In the genomic region with DNA sequence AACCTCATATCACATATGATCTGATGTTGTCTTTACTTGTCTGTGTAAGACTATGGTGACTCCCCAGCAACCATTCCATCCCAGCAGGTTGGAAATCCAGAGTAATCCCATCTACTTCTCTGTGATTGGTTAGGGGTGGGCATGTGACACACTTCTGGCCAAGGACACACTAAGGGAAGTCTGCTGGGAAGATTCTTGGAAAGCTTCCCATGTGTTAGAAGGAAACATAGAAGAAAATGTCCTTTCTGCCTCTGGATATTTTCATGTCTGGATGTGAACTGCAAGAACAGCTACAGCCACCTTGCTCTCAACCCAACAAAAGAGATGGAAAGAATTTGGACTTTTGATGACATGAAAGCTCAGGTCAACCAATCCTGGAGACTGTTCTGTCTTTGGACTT, we compare ENCODE assay signal across 13 cellular contexts. TPM values are rescaled to one million over a fixed set of nuclear protein-coding genes. Genes with fewer than 3 reads are reported as not detected.
A peak's percentile ranks its signal among the peaks of the same experiment; 100 is the strongest.
DNase-seq lines count a peak whose midpoint lies in the region; ATAC-seq and TF ChIP-seq lines count a peak whose summit lies in the region.
"Had no signal": no experiment of that assay in that cellular context is flagged by ENCODE, and none has a peak within 500 bp of the region (broad histone marks: within the 10 kb centered on the region; RNA-seq: fewer than 3 reads in every experiment).

No MANE protein-coding gene starts in this region.

- peaks cover 6 to 15% (median 14%) of the 10 kb centered on the region in 3 experiments; a peak in 6 of 7 replicates for H3K36me3 Mint-ChIP-seq in H9 (ENCODE audit: insufficient read depth in 1 of 3, low read depth in 3 of 3)

- no peak overlapping the region for H2AFZ ChIP-seq in H9 (ENCODE audit: low read length)

- no peak overlapping the region for H3K27ac ChIP-seq in H9 (ENCODE audit: insufficient read length, low read depth, low read length)
- H3K27ac ChIP-seq: BLaER1 had no signal

- H2AK5ac ChIP-seq in H9 (ENCODE audit: insufficient read length, low read length): no peak overlapping the region

- no peaks in the 10 kb centered on the region for H4K20me1 ChIP-seq in H9 (ENCODE audit: control insufficient read depth, insufficient read depth, insufficient read length)

- H3K9me3 Mint-ChIP-seq in H9: no peaks in the 10 kb centered on the region; a peak in 2 of 5 replicates
- H3K9me3 Mint-ChIP-seq: activated T-cell treated with anti-CD3 and anti-CD28 coated beads, Interleukin-2, amount 50 U/mL, for 24 hours had no signal

- no peak overlapping the region for H4K91ac ChIP-seq in H9 (ENCODE audit: insufficient read length, low read depth, low read length)

- H2BK12ac ChIP-seq in H9 (ENCODE audit: insufficient read length, low read depth, low read length): no peak overlapping the region

- no peak overlapping the region for H3K14ac ChIP-seq in H9 (ENCODE audit: insufficient read depth, low read length)

- no peak overlapping the region for H3K4me3 Mint-ChIP-seq in H9
- H3K4me3 Mint-ChIP-seq: activated T-cell treated with anti-CD3 and anti-CD28 coated beads, Interleukin-2, amount 50 U/mL, for 24 hours had no signal

- no peak overlapping the region for H2BK15ac ChIP-seq in H9 (ENCODE audit: low read depth, low read length)

- no peak for TF ChIP-seq CTCF in H9 (conservative IDR thresholded peaks at IDR 0.05)

- no peak overlapping the region for H3T11ph ChIP-seq in H9 (ENCODE audit: low read length)

- H2BK120ac ChIP-seq in H9 (ENCODE audit: low read depth, low read length, poor library complexity, severe bottlenecking): no peak overlapping the region

- H3K27me3 ChIP-seq in H9 (ENCODE audit: insufficient read depth, low read length): no peaks in the 10 kb centered on the region
- H3K27me3 ChIP-seq: BLaER1 had no signal

- H3K23me2 ChIP-seq in H9 (ENCODE audit: insufficient read length, low read depth, low read length, poor library complexity, severe bottlenecking): peaks cover 14% of the 10 kb centered on the region

- H3K4me1 Mint-ChIP-seq in H9: peaks cover 22 to 27% of the 10 kb centered on the region in 2 experiments

- no peak overlapping the region for H2BK5ac ChIP-seq in H9 (ENCODE audit: insufficient read length, low read length)

- H3K4me2 ChIP-seq in H9 (ENCODE audit: insufficient read depth, insufficient read length, low read length): no peak overlapping the region
- H3K4me2 ChIP-seq: BLaER1 had no signal

- no peak overlapping the region for H3K56ac ChIP-seq in H9 (ENCODE audit: insufficient read length, low read depth, low read length)

- no peak overlapping the region for H3K23ac ChIP-seq in H9 (ENCODE audit: insufficient read length, low read depth, low read length)

- no peaks in the 10 kb centered on the region for H3K9me3 ChIP-seq in H9 (ENCODE audit: control insufficient read depth, low read depth, low read length)
- H3K9me3 ChIP-seq: BLaER1 had no signal

- H4K5ac ChIP-seq in H9 (ENCODE audit: insufficient read length, low read depth, low read length): no peak overlapping the region

- H3K18ac ChIP-seq in H9 (ENCODE audit: insufficient read length, low read depth, low read length): no peak overlapping the region

- no peak overlapping the region for H2BK20ac ChIP-seq in H9 (ENCODE audit: low read depth, low read length, poor library complexity, severe bottlenecking)

- no peak overlapping the region for H4K8ac ChIP-seq in H9 (replicated peaks; ENCODE audit: insufficient read length, low read depth, low read length)

- H3K9ac ChIP-seq in H9 (ENCODE audit: extremely low read depth, insufficient read length, low read length): no peak overlapping the region
- H3K9ac ChIP-seq: BLaER1 had no signal

- H3K27ac Mint-ChIP-seq in H9: no peak overlapping the region; a peak in 1 of 7 replicates
- H3K27ac Mint-ChIP-seq: activated T-cell treated with anti-CD3 and anti-CD28 coated beads, Interleukin-2, amount 50 U/mL, for 24 hours had no signal

- peaks cover 12% of the 10 kb centered on the region; the same call in 1 of the 2 replicates for H3K79me2 ChIP-seq in H9 (ENCODE audit: insufficient read depth, low read length)

- peaks cover 4% of the 10 kb centered on the region for H3K4me1 ChIP-seq in H9 (ENCODE audit: insufficient read depth, low read length)

- peaks cover 6% of the 10 kb centered on the region for H3K79me1 ChIP-seq in H9 (ENCODE audit: insufficient read depth, low read depth, low read length, poor library complexity, severe bottlenecking)

- ATAC-seq in HG02973 (IDR thresholded peaks at IDR 0.05; ENCODE audit: unreplicated experiment) (no peak), HG02798 (IDR thresholded peaks at IDR 0.05; ENCODE audit: poor library complexity, unreplicated experiment) (no peak)

- peak; percentile 52 for DNase-seq in A172 (ENCODE audit: low spot score)
- peak; percentile 43 for DNase-seq in HuH-7 (ENCODE audit: low spot score)
- DNase-seq in cerebellar cortex (ENCODE audit: low spot score): peak; percentile 46
- DNase-seq in iris pigment epithelial cell (ENCODE audit: low read depth): peak; percentile 62
- DNase-seq in activated CD4-positive, alpha-beta T cell treated with anti-CD3 and anti-CD28 coated beads for 4 hours: no peak
- no peak for DNase-seq in H9
- DNase-seq: activated T-cell treated with anti-CD3 and anti-CD28 coated beads, Interleukin-2, amount 50 U/mL, for 24 hours; effector memory CD4-positive, alpha-beta T cell; stimulated activated CD4-positive, alpha-beta T cell treated with anti-CD3 and anti-CD28 coated beads, Interleukin-2, amount 100 ng/mL, for 24 hours; trophoblast cell had no signal

- H3K4ac ChIP-seq in H9 (ENCODE audit: low read depth, low read length): no peak overlapping the region

- peaks cover 17% of the 10 kb centered on the region for H3K27me3 Mint-ChIP-seq in H9 (ENCODE audit: low read depth)

RNA-seq across cellular contexts. Expression of gene UBE2Q2, which starts 2.6 kb away (rescaled TPM):
- total RNA-seq in A172 (2014; rRNA removed; shearing (Covaris generic)): 36.6 and 36.9 TPM in 2 replicates
- total RNA-seq in H9 (2021): 29.6 and 31.8 TPM in 2 replicates

Comparison
In these comparisons a context has a peak if more than half of its experiments do, and no peak if none do; other contexts are left out.
1. DNase-seq: peak in A172 (single experiment), HuH-7 (single experiment), cerebellar cortex (single experiment) and iris pigment epithelial cell (single experiment); none in activated CD4-positive, alpha-beta T cell treated with anti-CD3 and anti-CD28 coated beads for 4 hours (0 of 2) and H9 (single experiment).